13 cellular contexts compared by ENCODE assay signal in genomic region chr7:43385309-43385680, GRCh38.
DNase-seq lines count a peak whose midpoint lies in the region; FAIRE-seq and TF ChIP-seq lines count a peak whose summit lies in the region.
"Had no signal": no experiment of that assay in that cellular context is flagged by ENCODE, and none has a peak within 500 bp of the region (broad histone marks: within the 10 kb centered on the region; RNA-seq: fewer than 3 reads in every experiment).

No MANE protein-coding gene starts in this region.

- H3K27me3 ChIP-seq in bronchial epithelial cell (ENCODE audit: control insufficient read depth, insufficient read depth, low read length), result no peaks in the 10 kb centered on the region
- H3K27me3 ChIP-seq in keratinocyte (ENCODE audit: control insufficient read depth, extremely low read depth, insufficient read depth, low read length), result no peaks in the 10 kb centered on the region
- H3K27me3 ChIP-seq in left ventricle myocardium inferior (ENCODE audit: low read depth), result peaks cover 24% of the 10 kb centered on the region
- H3K27me3 ChIP-seq: BLaER1 treated with 17β-estradiol and CSF1 and Interleukin-3, amounts not matched to agents 10 nM and 100 nM had no signal

- H3K4me2 ChIP-seq in keratinocyte (ENCODE audit: control insufficient read depth, extremely low read depth, insufficient read depth, low read depth, low read length), result peak overlapping the region; percentile 16
- H3K4me2 ChIP-seq: GM23338 had no signal

- H3K9ac ChIP-seq in keratinocyte (ENCODE audit: control insufficient read depth, extremely low read depth, insufficient read depth, low read length), result no peak overlapping the region
- H3K9ac ChIP-seq: BLaER1 treated with 17β-estradiol and CSF1 and Interleukin-3, amounts not matched to agents 10 nM and 100 nM had no signal

- POLR2A ChIA-PET in RWPE1 (lab: Yijun Ruan, JAX; ENCODE audit: low non-redundant PET), result no interaction called here

- H3K4me1 ChIP-seq in keratinocyte (ENCODE audit: control insufficient read depth, extremely low read depth, insufficient read depth, low read length) (peaks cover 6% of the 10 kb centered on the region), left ventricle myocardium inferior (no peaks in the 10 kb centered on the region)

- peaks cover 2% of the 10 kb centered on the region for H3K9me3 ChIP-seq in keratinocyte (ENCODE audit: control insufficient read depth, low read depth, low read length)
- H3K9me3 ChIP-seq in left ventricle myocardium inferior (replicated peaks), result no peaks in the 10 kb centered on the region

- dilution Hi-C loops in keratinocyte (cut with MboI; ENCODE audit: extremely low pct_ligation_motif_present, low sequenced_read_pairs), result no loop called here

- no peaks in the 10 kb centered on the region for H4K20me1 ChIP-seq in keratinocyte (ENCODE audit: control insufficient read depth, extremely low read depth, insufficient read depth, low read length)
- H4K20me1 ChIP-seq: BLaER1 treated with 17β-estradiol and CSF1 and Interleukin-3, amounts not matched to agents 10 nM and 100 nM had no signal

- H3K27ac ChIP-seq in RWPE1 (no peak overlapping the region), keratinocyte (ENCODE audit: control insufficient read depth, insufficient read depth, low read length) (peak overlapping the region; percentile 49), left ventricle myocardium inferior (replicated peaks) (no peak overlapping the region)
- H3K27ac ChIP-seq: BLaER1 treated with 17β-estradiol and CSF1 and Interleukin-3, amounts not matched to agents 10 nM and 100 nM had no signal

- no peak for TF ChIP-seq CTCF in RWPE1 (conservative IDR thresholded peaks at IDR 0.05; ENCODE audit: low read depth)
- TF ChIP-seq CTCF in bronchial epithelial cell (IDR thresholded peaks at IDR 0.05; ENCODE audit: insufficient read depth, low read length, severe bottlenecking), result no peak
- TF ChIP-seq CTCF in keratinocyte (optimal IDR thresholded peaks at IDR 0.05 in 1 of 3, IDR thresholded peaks at IDR 0.05 in 1 of 3, conservative IDR thresholded peaks at IDR 0.05 in 1 of 3; ENCODE audit: extremely low read depth in 1 of 3, insufficient read depth in 2 of 3, low read length in 3 of 3), result no peak
- no peak for TF ChIP-seq CTCF in left ventricle myocardium inferior (IDR thresholded peaks at IDR 0.05; ENCODE audit: borderline replicate concordance)

- no peaks in the 10 kb centered on the region for H3K79me2 ChIP-seq in keratinocyte (ENCODE audit: control insufficient read depth, insufficient read depth, low read length)

- peak overlapping the region; percentile 20 for H2AFZ ChIP-seq in keratinocyte (ENCODE audit: control insufficient read depth, low read length)
- H2AFZ ChIP-seq: GM23338 had no signal

- H3K4me3 ChIP-seq in bronchial epithelial cell (ENCODE audit: low read depth, low read length), result no peak overlapping the region
- no peak overlapping the region for H3K4me3 ChIP-seq in keratinocyte (ENCODE audit: control insufficient read depth in 2 of 3, extremely low read depth in 1 of 3, insufficient read depth in 2 of 3, low read depth in 1 of 3, low read length in 3 of 3)
- no peak overlapping the region for H3K4me3 ChIP-seq in left ventricle myocardium inferior
- H3K4me3 ChIP-seq: BLaER1 treated with 17β-estradiol and CSF1 and Interleukin-3, amounts not matched to agents 10 nM and 100 nM; GM23338 had no signal

- no peaks in the 10 kb centered on the region for H3K9me1 ChIP-seq in keratinocyte (ENCODE audit: control insufficient read depth, extremely low read depth, insufficient read depth, low read length)

- no peaks in the 10 kb centered on the region for H3K36me3 ChIP-seq in bronchial epithelial cell (ENCODE audit: control insufficient read depth, insufficient read depth, low read length)
- H3K36me3 ChIP-seq in keratinocyte (ENCODE audit: control insufficient read depth in 2 of 2, extremely low read depth in 1 of 2, insufficient read depth in 2 of 2, low read length in 2 of 2), result no peaks in the 10 kb centered on the region
- H3K36me3 ChIP-seq in left ventricle myocardium inferior, result no peaks in the 10 kb centered on the region

- peak; percentile 19 for DNase-seq in RWPE1 (ENCODE audit: low spot score)
- DNase-seq in bronchial epithelial cell (ENCODE audit: low read depth), result peak; percentile 91
- peak; percentile 41 for DNase-seq in keratinocyte (ENCODE audit: low read depth, low spot score)
- no peak for DNase-seq in NCI-H2107 treated with DMSO at 0.1 percent for 48 hours (lab: John Stamatoyannopoulos, UW; ENCODE audit: unreplicated experiment)
- DNase-seq in left ventricle myocardium inferior, result no peak
- no peak for DNase-seq in HT-29 (ENCODE audit: low spot score)
- DNase-seq: Calu3; CD8-positive, alpha-beta T cell; DMS79 treated with DMSO at 0.1 percent for 48 hours; GF-D8 had no signal

- intact Hi-C loops in left ventricle myocardium inferior (cut with micrococcal nuclease), result no loop called here

- FAIRE-seq in bronchial epithelial cell (lab: Jason Lieb, UNC), result no peak
- peak; percentile 34 for FAIRE-seq in keratinocyte (lab: Jason Lieb, UNC)
- FAIRE-seq: H54 had no signal

- CTCF ChIA-PET in RWPE1 (lab: Yijun Ruan, JAX), result no interaction called here

Comparison
In these comparisons a context has a peak if more than half of its experiments do, and no peak if none do; other contexts are left out.
1. DNase-seq: peak in RWPE1 (single experiment), bronchial epithelial cell (single experiment) and keratinocyte (single experiment); none in NCI-H2107 treated with DMSO at 0.1 percent for 48 hours (single experiment), left ventricle myocardium inferior (single experiment) and HT-29 (single experiment).